In genomic region chr11:73717136-73717535, GRCh38 we compare ENCODE assay signal across 15 cellular contexts.
"Had no signal": no experiment of that assay in that cellular context is flagged by ENCODE, and none has a peak within 500 bp of the region (broad histone marks: within the 10 kb centered on the region; RNA-seq: fewer than 3 reads in every experiment).

No MANE protein-coding gene starts in this region.

- H2AFZ ChIP-seq: parathyroid adenoma had no signal

- H3K9me3 ChIP-seq: body of pancreas had no signal

- H3K27ac ChIP-seq: parathyroid adenoma had no signal

- H3K9ac ChIP-seq: parathyroid adenoma had no signal

- H3K27me3 Mint-ChIP-seq: activated naive CD8-positive, alpha-beta T cell; activated T-cell treated with anti-CD3 and anti-CD28 coated beads, Interleukin-2, amount 50 U/mL, for 24 hours; central memory CD8-positive, alpha-beta T cell had no signal

- H3K4me3 Mint-ChIP-seq: activated naive CD8-positive, alpha-beta T cell; activated T-cell treated with anti-CD3 and anti-CD28 coated beads, Interleukin-2, amount 50 U/mL, for 24 hours; central memory CD8-positive, alpha-beta T cell; immature natural killer cell had no signal

- H3K27me3 ChIP-seq: body of pancreas had no signal

- ATAC-seq: body of pancreas had no signal

- DNase-seq: activated CD4-positive, alpha-beta T cell treated with anti-CD3 and anti-CD28 coated beads, Interleukin-2, amount 50 U/mL, for 48 hours; activated T-cell treated with anti-CD3 and anti-CD28 coated beads, Interleukin-2, amount 50 U/mL, for 24 hours; amniotic stem cell; body of pancreas; cortex of kidney; effector CD8-positive, alpha-beta T cell; foreskin fibroblast; immature natural killer cell; stimulated activated CD4-positive, alpha-beta T cell treated with anti-CD3 and anti-CD28 coated beads, Interleukin-15, amount 100 ng/mL, for 24 hours; stimulated activated CD4-positive, alpha-beta T cell treated with anti-CD3 and anti-CD28 coated beads, Interleukin-4, amount 100 ng/mL, for 1 hour; stimulated activated naive CD4-positive, alpha-beta T cell had no signal

- H3K27ac Mint-ChIP-seq: activated naive CD8-positive, alpha-beta T cell; activated T-cell treated with anti-CD3 and anti-CD28 coated beads, Interleukin-2, amount 50 U/mL, for 24 hours had no signal

- H3K4me3 ChIP-seq: body of pancreas had no signal

- FAIRE-seq: endothelial cell of umbilical vein had no signal

- H3K4me1 ChIP-seq: parathyroid adenoma had no signal

- H3K9me3 Mint-ChIP-seq: activated T-cell treated with anti-CD3 and anti-CD28 coated beads, Interleukin-2, amount 50 U/mL, for 24 hours; central memory CD8-positive, alpha-beta T cell; immature natural killer cell had no signal

- H3K79me2 ChIP-seq: parathyroid adenoma had no signal
